9 cellular contexts compared by ENCODE assay signal in genomic region chr6:77740380-77740779, GRCh38.
DNase-seq lines count a peak whose midpoint lies in the region; ATAC-seq, FAIRE-seq and TF ChIP-seq lines count a peak whose summit lies in the region.
"Had no signal": no experiment of that assay in that cellular context is flagged by ENCODE, and none has a peak within 500 bp of the region (broad histone marks: within the 10 kb centered on the region; RNA-seq: fewer than 3 reads in every experiment).

No MANE protein-coding gene starts in this region.

- no peaks in the 10 kb centered on the region for H3K9me3 ChIP-seq in HAP-1

- DNase-seq in RPMI8226: peak; percentile 3
- DNase-seq in foreskin fibroblast: peak; percentile 1 to 18
- DNase-seq in HAP-1 (ENCODE audit: low spot score in 2 of 2): no peak
- no peak for DNase-seq in activated CD4-positive, alpha-beta memory T cell treated with anti-CD3 and anti-CD28 coated beads for 36 hours
- DNase-seq in activated CD4-positive, alpha-beta T cell treated with anti-CD3 and anti-CD28 coated beads for 48 hours: no peak
- no peak for DNase-seq in hippocampal formation (lab: John Stamatoyannopoulos, UW)

- in situ Hi-C loops in HAP-1 (cut with MboI; ENCODE audit: low sequenced_read_pairs): no loop called here

- peak; percentile 6 for TF ChIP-seq CTCF in foreskin fibroblast (IDR thresholded peaks at IDR 0.05; ENCODE audit: low read depth, low read length)

- H3K27ac Mint-ChIP-seq in activated CD4-positive, alpha-beta memory T cell treated with anti-CD3 and anti-CD28 coated beads for 36 hours: no peak overlapping the region

- H3K9me3 Mint-ChIP-seq in activated CD4-positive, alpha-beta memory T cell treated with anti-CD3 and anti-CD28 coated beads for 36 hours: peaks cover 2% of the 10 kb centered on the region

- POLR2A ChIA-PET in activated CD4-positive, alpha-beta memory T cell treated with anti-CD3 and anti-CD28 coated beads for 36 hours (lab: Charles Lee): no interaction called here

- intact Hi-C loops in activated CD4-positive, alpha-beta memory T cell treated with anti-CD3 and anti-CD28 coated beads for 36 hours (cut with micrococcal nuclease): no loop called here

- ATAC-seq in GM18867 (IDR thresholded peaks at IDR 0.05; ENCODE audit: unreplicated experiment): peak; percentile 62

- no peaks in the 10 kb centered on the region for H3K36me3 Mint-ChIP-seq in activated CD4-positive, alpha-beta memory T cell treated with anti-CD3 and anti-CD28 coated beads for 36 hours

- no peaks in the 10 kb centered on the region for H3K36me3 ChIP-seq in HAP-1 (replicated peaks)

- H3K27me3 Mint-ChIP-seq in activated CD4-positive, alpha-beta memory T cell treated with anti-CD3 and anti-CD28 coated beads for 36 hours: no peaks in the 10 kb centered on the region

- CTCF ChIA-PET in activated CD4-positive, alpha-beta memory T cell treated with anti-CD3 and anti-CD28 coated beads for 36 hours (lab: Charles Lee): no interaction called here

- H3K4me1 Mint-ChIP-seq in activated CD4-positive, alpha-beta memory T cell treated with anti-CD3 and anti-CD28 coated beads for 36 hours (ENCODE audit: low read depth): no peaks in the 10 kb centered on the region

- no peak overlapping the region for H3K4me3 Mint-ChIP-seq in activated CD4-positive, alpha-beta memory T cell treated with anti-CD3 and anti-CD28 coated beads for 36 hours

- no peak overlapping the region for H3K4me3 ChIP-seq in foreskin fibroblast (ENCODE audit: low read depth in 1 of 2, low read length in 2 of 2)
- H3K4me3 ChIP-seq in HAP-1: no peak overlapping the region
- H3K4me3 ChIP-seq: skin epidermis had no signal

- H3K27me3 ChIP-seq in HAP-1 (ENCODE audit: low read depth): no peaks in the 10 kb centered on the region

- no peaks in the 10 kb centered on the region for H3K4me1 ChIP-seq in HAP-1

- peak; percentile 90 for FAIRE-seq in A204.1 (lab: Jason Lieb, UNC)

Comparison
In these comparisons a context has a peak if more than half of its experiments do, and no peak if none do; other contexts are left out.
1. DNase-seq: peak in RPMI8226 (single experiment) and foreskin fibroblast (2 of 2); none in HAP-1 (0 of 2), activated CD4-positive, alpha-beta memory T cell treated with anti-CD3 and anti-CD28 coated beads for 36 hours (single experiment), activated CD4-positive, alpha-beta T cell treated with anti-CD3 and anti-CD28 coated beads for 48 hours (single experiment) and hippocampal formation (0 of 2).